22 cellular contexts compared by ENCODE assay signal in the genomic region with DNA sequence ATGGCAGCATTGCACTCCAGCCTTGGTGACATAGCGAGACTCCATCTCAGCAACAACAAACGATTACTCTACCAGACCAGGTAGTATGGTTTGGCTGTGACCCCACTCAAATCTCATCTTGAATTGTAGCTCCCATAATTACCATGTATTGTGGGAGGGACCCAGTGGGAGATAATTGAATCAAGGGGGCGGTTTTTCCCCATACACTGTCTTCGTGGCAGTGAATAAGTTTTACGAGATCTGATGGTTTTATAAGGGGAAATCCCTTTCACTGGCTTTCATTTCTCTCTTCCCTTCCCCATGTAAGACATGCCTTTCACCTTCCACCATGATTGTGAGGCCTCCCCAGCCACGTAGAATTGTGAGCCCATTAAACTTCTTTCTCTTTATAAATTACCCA.
"Had no signal": no experiment of that assay in that cellular context is flagged by ENCODE, and none has a peak within 500 bp of the region (broad histone marks: within the 10 kb centered on the region; RNA-seq: fewer than 3 reads in every experiment).

No MANE protein-coding gene starts in this region.

- H3K79me2 ChIP-seq: hepatocyte had no signal

- H3K9me3 ChIP-seq: breast epithelium, gastroesophageal sphincter, spleen, upper lobe of right lung had no signal

- ATAC-seq: activated CD4-positive, CD25-positive, alpha-beta regulatory T cell treated with anti-CD3 and anti-CD28 coated beads, Interleukin-2, amount 50 U/mL, for 24 hours; activated CD8-positive, alpha-beta T cell treated with anti-CD3 and anti-CD28 coated beads for 36 hours; gastroesophageal sphincter; left ventricle myocardium superior; natural killer cell; right cardiac atrium; upper lobe of right lung had no signal

- H3K4me2 ChIP-seq: hepatocyte had no signal

- H3K4me3 ChIP-seq: breast epithelium, gastroesophageal sphincter, hepatocyte, upper lobe of right lung had no signal

- DNase-seq: activated CD4-positive, alpha-beta T cell treated with anti-CD3 and anti-CD28 coated beads, Interleukin-2, amount 10 ng/mL, durations not matched to agents 7 days and 5 days; activated CD8-positive, alpha-beta T cell treated with anti-CD3 and anti-CD28 coated beads for 36 hours; activated gamma-delta T cell treated with Interleukin-2 at 50 U/mL for 16 hours; activated naive CD4-positive, alpha-beta T cell treated with anti-CD3 and anti-CD28 coated beads, Interleukin-2, amount 50 U/mL, for 16 hours; amygdala; central memory CD4-positive, alpha-beta T cell; islet precursor cell; left ventricle myocardium superior; mammary epithelial cell; midbrain; natural killer cell; posterior cingulate gyrus; right cardiac atrium; spleen; substantia nigra; upper lobe of right lung had no signal

- H3K4me3 Mint-ChIP-seq: activated CD4-positive, alpha-beta T cell treated with anti-CD3 and anti-CD28 coated beads, Interleukin-2, amount 10 ng/mL, durations not matched to agents 7 days and 5 days; activated CD8-positive, alpha-beta T cell treated with anti-CD3 and anti-CD28 coated beads for 36 hours; natural killer cell; stimulated activated naive CD8-positive, alpha-beta T cell treated with anti-CD3 and anti-CD28 coated beads, Interleukin-15, Interleukin-2, amounts not matched to agents 100 ng/mL and 50 ng/mL, for 24 hours had no signal

- H3K36me3 ChIP-seq: breast epithelium, upper lobe of right lung had no signal

- FAIRE-seq: endothelial cell of umbilical vein had no signal

- H3K9me3 Mint-ChIP-seq: activated CD4-positive, alpha-beta T cell treated with anti-CD3 and anti-CD28 coated beads, Interleukin-2, amount 10 ng/mL, durations not matched to agents 7 days and 5 days; activated CD8-positive, alpha-beta T cell treated with anti-CD3 and anti-CD28 coated beads for 36 hours; natural killer cell; stimulated activated naive CD8-positive, alpha-beta T cell treated with anti-CD3 and anti-CD28 coated beads, Interleukin-15, Interleukin-2, amounts not matched to agents 100 ng/mL and 50 ng/mL, for 24 hours had no signal

- H3K27me3 Mint-ChIP-seq: activated CD4-positive, alpha-beta T cell treated with anti-CD3 and anti-CD28 coated beads, Interleukin-2, amount 10 ng/mL, durations not matched to agents 7 days and 5 days had no signal

- H3K4me1 ChIP-seq: breast epithelium, gastroesophageal sphincter, upper lobe of right lung had no signal

- H2AFZ ChIP-seq: hepatocyte had no signal

- H3K27ac Mint-ChIP-seq: activated CD4-positive, alpha-beta T cell treated with anti-CD3 and anti-CD28 coated beads, Interleukin-2, amount 10 ng/mL, durations not matched to agents 7 days and 5 days; activated CD8-positive, alpha-beta T cell treated with anti-CD3 and anti-CD28 coated beads for 36 hours; natural killer cell; stimulated activated naive CD8-positive, alpha-beta T cell treated with anti-CD3 and anti-CD28 coated beads, Interleukin-15, Interleukin-2, amounts not matched to agents 100 ng/mL and 50 ng/mL, for 24 hours had no signal

- H3K27me3 ChIP-seq: breast epithelium, gastroesophageal sphincter, hepatocyte, spleen, upper lobe of right lung had no signal

- H3K4me1 Mint-ChIP-seq: activated CD4-positive, alpha-beta T cell treated with anti-CD3 and anti-CD28 coated beads, Interleukin-2, amount 10 ng/mL, durations not matched to agents 7 days and 5 days; natural killer cell had no signal

- H3K27ac ChIP-seq: breast epithelium, gastroesophageal sphincter, hepatocyte, upper lobe of right lung had no signal

- H3K36me3 Mint-ChIP-seq: natural killer cell had no signal
